8 cellular contexts compared by ENCODE assay signal in the genomic region with DNA sequence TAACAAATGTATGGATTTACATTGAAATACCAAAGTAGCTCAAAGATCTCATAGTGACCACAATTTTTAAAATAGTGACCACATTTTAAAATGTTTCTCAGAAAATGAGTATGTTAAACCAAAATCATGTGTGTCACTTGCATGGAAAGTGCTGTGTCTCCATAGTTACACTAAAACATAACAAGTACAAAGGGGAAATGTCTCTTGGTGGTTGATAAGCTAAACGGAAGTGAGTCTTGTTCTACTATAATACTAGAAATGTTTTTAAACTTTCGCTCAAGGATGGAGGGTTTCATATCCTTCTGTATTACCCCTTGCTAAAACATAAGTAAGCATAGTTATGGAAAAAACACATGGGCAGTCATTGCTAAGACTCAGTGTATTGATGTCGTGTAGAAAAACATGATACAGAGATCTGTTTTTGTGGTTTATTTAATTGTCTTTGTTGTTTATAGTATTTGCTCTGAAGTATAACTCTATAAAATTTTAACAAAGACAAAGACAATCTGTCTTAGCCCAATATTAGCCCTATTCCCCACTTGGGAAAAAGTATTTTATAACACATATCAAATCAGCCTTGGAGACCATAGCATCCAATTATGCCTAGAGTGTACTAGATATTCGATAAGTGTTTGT. TPM values are rescaled to one million over a fixed set of nuclear protein-coding genes. Genes with fewer than 3 reads are reported as not detected.
DNase-seq lines count a peak whose midpoint lies in the region; ATAC-seq and TF ChIP-seq lines count a peak whose summit lies in the region.

No MANE protein-coding gene starts in this region.

- H3K36me3 ChIP-seq in liver (ENCODE audit: control insufficient read depth in 4 of 4, insufficient read depth in 3 of 4, low read depth in 1 of 4, low read length in 3 of 4) (no peaks in the 10 kb centered on the region), Caco-2 (ENCODE audit: control insufficient read depth, insufficient read depth, low read length) (no peaks in the 10 kb centered on the region)

- no peak overlapping the region for H3K4me3 ChIP-seq in liver (ENCODE audit: low read depth in 1 of 3, low read length in 3 of 3)
- no peak overlapping the region for H3K4me3 ChIP-seq in Caco-2 (ENCODE audit: low read depth, low read length)

- BruUV-seq in Caco-2 (replicated peaks; lab: Mats Ljungman, UMichigan): no TSS peak

- H3K9me3 Mint-ChIP-seq in Caco-2 (ENCODE audit: unreplicated experiment): no peaks in the 10 kb centered on the region

- peak; percentile 91 for DNase-seq in OCI-M1 (lab: John Stamatoyannopoulos, UW)
- no peak for DNase-seq in Caco-2
- no peak for DNase-seq in T1000 (lab: John Stamatoyannopoulos, UW)
- DNase-seq in stimulated activated CD4-positive, alpha-beta T cell treated with anti-CD3 and anti-CD28 coated beads, Interleukin-2, amount 100 ng/mL, for 48 hours: no peak
- no peak for DNase-seq in EL

- no peaks in the 10 kb centered on the region for H3K4me1 ChIP-seq in liver (ENCODE audit: control insufficient read depth in 4 of 4, insufficient read depth in 4 of 4, low read length in 3 of 4)
- 0 out of 2 replicates have a peak, but pooled peaks cover under 1% of the 10 kb centered on the region for H3K4me1 ChIP-seq in Caco-2

- intact Hi-C loops in Caco-2 (cut with micrococcal nuclease; ENCODE audit: unreplicated experiment): no loop called here

- no peak overlapping the region for H3K4me3 Mint-ChIP-seq in Caco-2 (ENCODE audit: unreplicated experiment)

- H3K4me1 Mint-ChIP-seq in Caco-2 (ENCODE audit: low read depth, unreplicated experiment): peaks cover 3% of the 10 kb centered on the region

- CTCF ChIA-PET in Caco-2 (lab: Charles Lee): no interaction called here

- H3K27me3 ChIP-seq in liver (ENCODE audit: control insufficient read depth in 4 of 4, insufficient read depth in 4 of 4, low read length in 3 of 4) (no peaks in the 10 kb centered on the region), Caco-2 (replicated peaks; ENCODE audit: control insufficient read depth, insufficient read depth, low read length) (no peaks in the 10 kb centered on the region)

- WGBS in liver: 63% methylated on average over 4 of the region's 4 CpGs

- ATAC-seq in GM18861 (IDR thresholded peaks at IDR 0.05; ENCODE audit: unreplicated experiment): peak; percentile 71
- ATAC-seq in HG02870 (IDR thresholded peaks at IDR 0.05; ENCODE audit: unreplicated experiment): peak; percentile 69

- peak overlapping the region in 1 of 2 donors; percentile 19 for H3K27ac ChIP-seq in liver (ENCODE audit: low read depth in 1 of 2, low read length in 2 of 2)

- H3K36me3 Mint-ChIP-seq in Caco-2 (ENCODE audit: insufficient read depth, unreplicated experiment): no peaks in the 10 kb centered on the region

- no peaks in the 10 kb centered on the region for H3K27me3 Mint-ChIP-seq in Caco-2 (ENCODE audit: insufficient read depth, unreplicated experiment)

- no peak for TF ChIP-seq CTCF in liver (IDR thresholded peaks at IDR 0.05; ENCODE audit: low read depth, low read length, missing input control)
- no peak for TF ChIP-seq CTCF in Caco-2 (IDR thresholded peaks at IDR 0.05; ENCODE audit: insufficient read depth in 1 of 2, low read depth in 1 of 2, low read length in 1 of 2, severe bottlenecking in 1 of 2, unreplicated experiment in 1 of 2)

- POLR2A ChIA-PET in Caco-2 (lab: Charles Lee): no interaction called here

- no peak for TF ChIP-seq RAD21 in liver (IDR thresholded peaks at IDR 0.05)

- H3K9ac ChIP-seq in liver (ENCODE audit: low read depth in 1 of 2, low read length in 2 of 2): no peak overlapping the region

- H3K27ac Mint-ChIP-seq in Caco-2 (ENCODE audit: unreplicated experiment): no peak overlapping the region

- no peaks in the 10 kb centered on the region for H3K9me3 ChIP-seq in liver (ENCODE audit: control insufficient read depth in 4 of 4, low read length in 3 of 4)
- no peaks in the 10 kb centered on the region for H3K9me3 ChIP-seq in Caco-2

TF ChIP-seq in liver, 16 proteins besides CTCF, POLR2A, EP300 and RAD21:
- peak; percentile 40 for TF ChIP-seq SP1 (IDR thresholded peaks at IDR 0.05)
- TF ChIP-seq GABPA (IDR thresholded peaks at IDR 0.05 in 1 of 2, conservative IDR thresholded peaks at IDR 0.05 in 1 of 2): no peak

RNA-seq across cellular contexts. Expression of gene DENND4A, which starts 27.0 kb away (rescaled TPM):
- total RNA-seq in liver: 10 to 100 TPM; 37.3 to 75.5 TPM
- polyA plus RNA-seq in liver: 10 to 100 TPM in 1 of 2 donors, 1 to 10 TPM in 1; 5.2 to 10.6 TPM
- 12.7 and 12.9 TPM in 2 replicates for total RNA-seq in Caco-2 (2022)

RNA-seq across cellular contexts. Expression of gene RAB11A, which starts 50.2 kb away (rescaled TPM):
- total RNA-seq in liver: 10 to 100 TPM; 40.6 to 84.8 TPM
- polyA plus RNA-seq in liver: 100 to 1,000 TPM in 1 of 2 donors, 10 to 100 TPM in 1; 78.5 to 100 TPM
- 208 and 232 TPM in 2 replicates for total RNA-seq in Caco-2 (2022)
